Comparison of ENCODE assay signal across 15 cellular contexts in genomic region chr18:8254664-8255063, GRCh38.
"Had no signal": no experiment of that assay in that cellular context is flagged by ENCODE, and none has a peak within 500 bp of the region (broad histone marks: within the 10 kb centered on the region; RNA-seq: fewer than 3 reads in every experiment).

No MANE protein-coding gene starts in this region.

- H3K4me3 ChIP-seq: cardiac muscle cell, coronary artery, neural progenitor cell, pancreas, smooth muscle cell, tibial nerve had no signal

- H2AFZ ChIP-seq: neural progenitor cell had no signal

- H3K4me1 ChIP-seq: pancreas had no signal

- H3K27ac ChIP-seq: cardiac muscle cell, coronary artery, neural progenitor cell, pancreas, tibial nerve had no signal

- H3K9me3 ChIP-seq: pancreas, tibial nerve had no signal

- ATAC-seq: pancreas; stimulated activated naive B cell treated with anti-CD40 and anti-IgM and Interleukin-4, amounts not matched to agents 10 μg/mL and 1 μg/mL and 100 μg/mL, for 72 hours had no signal

- DNase-seq: activated CD4-positive, alpha-beta T cell treated with anti-CD3 and anti-CD28 coated beads for 1 hour; activated CD4-positive, alpha-beta T cell treated with anti-CD3 and anti-CD28 coated beads, Interleukin-2, amount 50 U/mL, for 48 hours; activated gamma-delta T cell treated with Interleukin-2 at 50 U/mL for 16 hours; activated naive CD8-positive, alpha-beta T cell treated with anti-CD3 and anti-CD28 coated beads, Interleukin-2, amount 10 ng/mL, durations not matched to agents 7 days and 5 days; activated T-cell treated with anti-CD3 and anti-CD28 coated beads, Interleukin-2, amount 50 U/mL, for 48 hours; anterior cingulate cortex; effector CD8-positive, alpha-beta T cell; pancreas; stimulated activated naive B cell treated with anti-CD40 and anti-IgM and Interleukin-4, amounts not matched to agents 10 μg/mL and 1 μg/mL and 100 μg/mL, for 72 hours; SW 1271 had no signal

- H3K9ac ChIP-seq: neural progenitor cell had no signal

- H3K36me3 ChIP-seq: cardiac muscle cell, neural progenitor cell, pancreas had no signal

- H3K4me2 ChIP-seq: neural progenitor cell had no signal

- H3K27me3 ChIP-seq: cardiac muscle cell, neural progenitor cell, pancreas, tibial nerve had no signal
